In genomic region chr2:101474752-101475384, GRCh38 we compare ENCODE assay signal across 8 cellular contexts. TPM values are rescaled to one million over a fixed set of nuclear protein-coding genes. Genes with fewer than 3 reads are reported as not detected.
DNase-seq lines count a peak whose midpoint lies in the region; ATAC-seq and TF ChIP-seq lines count a peak whose summit lies in the region.

RFX8 (minus strand) TSS chr2:101475112; CDS start chr2:101466848, 8,264 bp downstream.

- H3K27me3 Mint-ChIP-seq in CD8-positive, alpha-beta memory T cell = peaks cover 13 to 29% of the 10 kb centered on the region in 2 donors
- H3K27me3 Mint-ChIP-seq in activated naive CD8-positive, alpha-beta T cell treated with anti-CD3 and anti-CD28 coated beads, Interleukin-2, amount 50 U/mL, for 24 hours = peaks cover 16% of the 10 kb centered on the region

- no peak for TF ChIP-seq CTCF in RWPE2 (IDR thresholded peaks at IDR 0.05; ENCODE audit: poor library complexity, severe bottlenecking)

- peak in 4 of 5 donors; percentile 6 to 53 (median 42) for DNase-seq in CD8-positive, alpha-beta memory T cell
- DNase-seq in RWPE2 (ENCODE audit: low spot score) (no peak), DMS79 (lab: John Stamatoyannopoulos, UW) (no peak), NCI-H69 (lab: John Stamatoyannopoulos, UW) (no peak)
- peak; percentile 53 for DNase-seq in activated naive CD8-positive, alpha-beta T cell treated with anti-CD3 and anti-CD28 coated beads, Interleukin-2, amount 50 U/mL, for 24 hours
- peak; percentile 76 for DNase-seq in stimulated activated CD4-positive, alpha-beta T cell treated with anti-CD3 and anti-CD28 coated beads, Interleukin-1b, Interleukin-23, amount 100 ng/mL, for 48 hours

- H3K4me1 Mint-ChIP-seq in CD8-positive, alpha-beta memory T cell = peaks cover 10 to 16% (median 12%) of the 10 kb centered on the region in 3 donors
- peaks cover 22% of the 10 kb centered on the region for H3K4me1 Mint-ChIP-seq in activated naive CD8-positive, alpha-beta T cell treated with anti-CD3 and anti-CD28 coated beads, Interleukin-2, amount 50 U/mL, for 24 hours

- CTCF ChIA-PET in CD8-positive, alpha-beta memory T cell (lab: Charles Lee) = interaction anchor here (1.1 kb wide), 1 partner anchor 357 kb away, joined by 6 read pairs; no protein-coding TSS in a partner anchor

- POLR2A ChIA-PET in CD8-positive, alpha-beta memory T cell (lab: Charles Lee) = interaction anchor here (0.6 to 0.9 kb wide), 2 partner anchors 10 to 14 kb away, joined by 3 read pairs; no protein-coding TSS in a partner anchor

- H3K9me3 Mint-ChIP-seq in CD8-positive, alpha-beta memory T cell = no peaks in the 10 kb centered on the region
- no peaks in the 10 kb centered on the region for H3K9me3 Mint-ChIP-seq in activated naive CD8-positive, alpha-beta T cell treated with anti-CD3 and anti-CD28 coated beads, Interleukin-2, amount 50 U/mL, for 24 hours

- H3K4me3 ChIP-seq in CD8-positive, alpha-beta memory T cell (ENCODE audit: low read length) = peak within 1 kb of the TSS; percentile 30
- H3K4me3 ChIP-seq in RWPE2 (ENCODE audit: severe bottlenecking) = peak within 1 kb of the TSS; percentile 40
- H3K4me3 ChIP-seq in iPS-20b (ENCODE audit: low read length) = peak within 1 kb of the TSS; percentile 51

- peak within 1 kb of the TSS; percentile 69; the same call in 1 of the 2 replicates for H3K9ac ChIP-seq in iPS-20b (ENCODE audit: low read depth, low read length)

- H3K36me3 Mint-ChIP-seq in CD8-positive, alpha-beta memory T cell = no peaks in the 10 kb centered on the region
- H3K36me3 Mint-ChIP-seq in activated naive CD8-positive, alpha-beta T cell treated with anti-CD3 and anti-CD28 coated beads, Interleukin-2, amount 50 U/mL, for 24 hours (ENCODE audit: low read depth) = no peaks in the 10 kb centered on the region

- peak within 1 kb of the TSS in 6 of 8 donors; percentile 39 to 87 (median 67) for H3K27ac Mint-ChIP-seq in CD8-positive, alpha-beta memory T cell
- peak within 1 kb of the TSS; percentile 69 for H3K27ac Mint-ChIP-seq in activated naive CD8-positive, alpha-beta T cell treated with anti-CD3 and anti-CD28 coated beads, Interleukin-2, amount 50 U/mL, for 24 hours

- peak within 1 kb of the TSS; percentile 81 to 94 (median 86) for H3K4me3 Mint-ChIP-seq in CD8-positive, alpha-beta memory T cell
- peak within 1 kb of the TSS; percentile 77 for H3K4me3 Mint-ChIP-seq in activated naive CD8-positive, alpha-beta T cell treated with anti-CD3 and anti-CD28 coated beads, Interleukin-2, amount 50 U/mL, for 24 hours

- no peaks in the 10 kb centered on the region for H3K9me3 ChIP-seq in CD8-positive, alpha-beta memory T cell (ENCODE audit: low read length)
- H3K9me3 ChIP-seq in RWPE2 (ENCODE audit: severe bottlenecking) (no peaks in the 10 kb centered on the region), iPS-20b (ENCODE audit: insufficient read depth, low read depth, low read length) (no peaks in the 10 kb centered on the region)

- H3K27ac ChIP-seq in CD8-positive, alpha-beta memory T cell (ENCODE audit: low read depth, low read length) = no peak within 1 kb of the TSS
- H3K27ac ChIP-seq in RWPE2 (ENCODE audit: poor library complexity, severe bottlenecking) (no peak within 1 kb of the TSS), iPS-20b (ENCODE audit: low read length) (no peak within 1 kb of the TSS)

- H3K27me3 ChIP-seq in CD8-positive, alpha-beta memory T cell (ENCODE audit: insufficient read depth, low read length, poor library complexity, severe bottlenecking) = no peaks in the 10 kb centered on the region
- H3K27me3 ChIP-seq in RWPE2 (ENCODE audit: insufficient read depth, poor library complexity, severe bottlenecking) (no peaks in the 10 kb centered on the region), iPS-20b (ENCODE audit: insufficient read depth, low read length) (peaks cover 33% of the 10 kb centered on the region)

- peaks cover 6% of the 10 kb centered on the region for H3K4me1 ChIP-seq in CD8-positive, alpha-beta memory T cell (ENCODE audit: insufficient read depth, low read length)
- H3K4me1 ChIP-seq in RWPE2 (ENCODE audit: insufficient read depth, poor library complexity, severe bottlenecking) (peaks cover 6% of the 10 kb centered on the region), iPS-20b (ENCODE audit: insufficient read depth, low read length) (peaks cover 25% of the 10 kb centered on the region; the same call in 1 of the 2 replicates)

- ATAC-seq in RWPE2 (ENCODE audit: low read depth) (no peak), GM19455 (IDR thresholded peaks at IDR 0.05; ENCODE audit: unreplicated experiment) (no peak)
- peak; percentile 96 for ATAC-seq in activated naive CD8-positive, alpha-beta T cell treated with anti-CD3 and anti-CD28 coated beads, Interleukin-2, amount 50 U/mL, for 24 hours

- H3K36me3 ChIP-seq in CD8-positive, alpha-beta memory T cell (ENCODE audit: insufficient read depth, low read length) = no peaks in the 10 kb centered on the region
- H3K36me3 ChIP-seq in RWPE2 (ENCODE audit: low read depth) (no peaks in the 10 kb centered on the region), iPS-20b (ENCODE audit: insufficient read depth, low read depth, low read length) (no peaks in the 10 kb centered on the region)

RNA-seq across cellular contexts. Expression of gene RFX8, which starts in this region (rescaled TPM):
- total RNA-seq in CD8-positive, alpha-beta memory T cell = not detected
- polyA plus RNA-seq in CD8-positive, alpha-beta memory T cell = not detected

Comparison
In these comparisons a context has a peak if more than half of its experiments do, and no peak if none do; other contexts are left out.
1. Peak in DNase-seq and H3K4me3 ChIP-seq in CD8-positive, alpha-beta memory T cell; RNA of the gene not detected or under 1 TPM.
2. DNase-seq: peak in activated naive CD8-positive, alpha-beta T cell treated with anti-CD3 and anti-CD28 coated beads, Interleukin-2, amount 50 U/mL, for 24 hours (single experiment) and stimulated activated CD4-positive, alpha-beta T cell treated with anti-CD3 and anti-CD28 coated beads, Interleukin-1b, Interleukin-23, amount 100 ng/mL, for 48 hours (single experiment); none in RWPE2 (single experiment), DMS79 (single experiment) and NCI-H69 (single experiment).
3. Peak in every context shown above with its lines, with median percentiles within 50 percentile points of each other: H3K4me3 ChIP-seq.